ENCODE assay signal across 2 cellular contexts in genomic region chr21:45104560-45104959, GRCh38.
TF ChIP-seq lines count a peak whose summit lies in the region.

No MANE protein-coding gene starts in this region.

TF ChIP-seq in endothelial cell of umbilical vein, 7 proteins besides CTCF, POLR2A, EP300 and RAD21 (continued from another document):
- TF ChIP-seq MYC (IDR thresholded peaks at IDR 0.05; ENCODE audit: low read depth, low read length) (no peak), EZH2 (IDR thresholded peaks at IDR 0.05; ENCODE audit: borderline replicate concordance, low read depth, low read length, severe bottlenecking) (no peak)
- TF ChIP-seq, protein P1, sequence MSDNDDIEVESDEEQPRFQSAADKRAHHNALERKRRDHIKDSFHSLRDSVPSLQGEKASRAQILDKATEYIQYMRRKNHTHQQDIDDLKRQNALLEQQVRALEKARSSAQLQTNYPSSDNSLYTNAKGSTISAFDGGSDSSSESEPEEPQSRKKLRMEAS (IDR thresholded peaks at IDR 0.05; ENCODE audit: insufficient read depth, insufficient read length): no peak

TF ChIP-seq in GM23338, 12 proteins besides CTCF, POLR2A, EP300 and RAD21:
- TF ChIP-seq, protein P2, sequence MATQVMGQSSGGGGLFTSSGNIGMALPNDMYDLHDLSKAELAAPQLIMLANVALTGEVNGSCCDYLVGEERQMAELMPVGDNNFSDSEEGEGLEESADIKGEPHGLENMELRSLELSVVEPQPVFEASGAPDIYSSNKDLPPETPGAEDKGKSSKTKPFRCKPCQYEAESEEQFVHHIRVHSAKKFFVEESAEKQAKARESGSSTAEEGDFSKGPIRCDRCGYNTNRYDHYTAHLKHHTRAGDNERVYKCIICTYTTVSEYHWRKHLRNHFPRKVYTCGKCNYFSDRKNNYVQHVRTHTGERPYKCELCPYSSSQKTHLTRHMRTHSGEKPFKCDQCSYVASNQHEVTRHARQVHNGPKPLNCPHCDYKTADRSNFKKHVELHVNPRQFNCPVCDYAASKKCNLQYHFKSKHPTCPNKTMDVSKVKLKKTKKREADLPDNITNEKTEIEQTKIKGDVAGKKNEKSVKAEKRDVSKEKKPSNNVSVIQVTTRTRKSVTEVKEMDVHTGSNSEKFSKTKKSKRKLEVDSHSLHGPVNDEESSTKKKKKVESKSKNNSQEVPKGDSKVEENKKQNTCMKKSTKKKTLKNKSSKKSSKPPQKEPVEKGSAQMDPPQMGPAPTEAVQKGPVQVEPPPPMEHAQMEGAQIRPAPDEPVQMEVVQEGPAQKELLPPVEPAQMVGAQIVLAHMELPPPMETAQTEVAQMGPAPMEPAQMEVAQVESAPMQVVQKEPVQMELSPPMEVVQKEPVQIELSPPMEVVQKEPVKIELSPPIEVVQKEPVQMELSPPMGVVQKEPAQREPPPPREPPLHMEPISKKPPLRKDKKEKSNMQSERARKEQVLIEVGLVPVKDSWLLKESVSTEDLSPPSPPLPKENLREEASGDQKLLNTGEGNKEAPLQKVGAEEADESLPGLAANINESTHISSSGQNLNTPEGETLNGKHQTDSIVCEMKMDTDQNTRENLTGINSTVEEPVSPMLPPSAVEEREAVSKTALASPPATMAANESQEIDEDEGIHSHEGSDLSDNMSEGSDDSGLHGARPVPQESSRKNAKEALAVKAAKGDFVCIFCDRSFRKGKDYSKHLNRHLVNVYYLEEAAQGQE (IDR thresholded peaks at IDR 0.05; ENCODE audit: unreplicated experiment): no peak
- TF ChIP-seq EZH2phosphoT487 (IDR thresholded peaks at IDR 0.05; ENCODE audit: unreplicated experiment) (no peak), JUNB (IDR thresholded peaks at IDR 0.05; ENCODE audit: unreplicated experiment) (no peak), ZNF114 (CRISPR knock-in tag; IDR thresholded peaks at IDR 0.05) (no peak), EZH2 (IDR thresholded peaks at IDR 0.05; ENCODE audit: low read depth, unreplicated experiment) (no peak), ZNF331 (CRISPR knock-in tag; IDR thresholded peaks at IDR 0.05; ENCODE audit: low read depth) (no peak), CREB1 (CRISPR knock-in tag; IDR thresholded peaks at IDR 0.05; ENCODE audit: low read depth) (no peak), NANOG (IDR thresholded peaks at IDR 0.05; ENCODE audit: borderline replicate concordance) (no peak), ETS1 (IDR thresholded peaks at IDR 0.05) (no peak), STAT1 (IDR thresholded peaks at IDR 0.05; ENCODE audit: unreplicated experiment) (no peak), POLR2AphosphoS5 (IDR thresholded peaks at IDR 0.05; ENCODE audit: low read depth) (no peak)
- TF ChIP-seq, protein P3, sequence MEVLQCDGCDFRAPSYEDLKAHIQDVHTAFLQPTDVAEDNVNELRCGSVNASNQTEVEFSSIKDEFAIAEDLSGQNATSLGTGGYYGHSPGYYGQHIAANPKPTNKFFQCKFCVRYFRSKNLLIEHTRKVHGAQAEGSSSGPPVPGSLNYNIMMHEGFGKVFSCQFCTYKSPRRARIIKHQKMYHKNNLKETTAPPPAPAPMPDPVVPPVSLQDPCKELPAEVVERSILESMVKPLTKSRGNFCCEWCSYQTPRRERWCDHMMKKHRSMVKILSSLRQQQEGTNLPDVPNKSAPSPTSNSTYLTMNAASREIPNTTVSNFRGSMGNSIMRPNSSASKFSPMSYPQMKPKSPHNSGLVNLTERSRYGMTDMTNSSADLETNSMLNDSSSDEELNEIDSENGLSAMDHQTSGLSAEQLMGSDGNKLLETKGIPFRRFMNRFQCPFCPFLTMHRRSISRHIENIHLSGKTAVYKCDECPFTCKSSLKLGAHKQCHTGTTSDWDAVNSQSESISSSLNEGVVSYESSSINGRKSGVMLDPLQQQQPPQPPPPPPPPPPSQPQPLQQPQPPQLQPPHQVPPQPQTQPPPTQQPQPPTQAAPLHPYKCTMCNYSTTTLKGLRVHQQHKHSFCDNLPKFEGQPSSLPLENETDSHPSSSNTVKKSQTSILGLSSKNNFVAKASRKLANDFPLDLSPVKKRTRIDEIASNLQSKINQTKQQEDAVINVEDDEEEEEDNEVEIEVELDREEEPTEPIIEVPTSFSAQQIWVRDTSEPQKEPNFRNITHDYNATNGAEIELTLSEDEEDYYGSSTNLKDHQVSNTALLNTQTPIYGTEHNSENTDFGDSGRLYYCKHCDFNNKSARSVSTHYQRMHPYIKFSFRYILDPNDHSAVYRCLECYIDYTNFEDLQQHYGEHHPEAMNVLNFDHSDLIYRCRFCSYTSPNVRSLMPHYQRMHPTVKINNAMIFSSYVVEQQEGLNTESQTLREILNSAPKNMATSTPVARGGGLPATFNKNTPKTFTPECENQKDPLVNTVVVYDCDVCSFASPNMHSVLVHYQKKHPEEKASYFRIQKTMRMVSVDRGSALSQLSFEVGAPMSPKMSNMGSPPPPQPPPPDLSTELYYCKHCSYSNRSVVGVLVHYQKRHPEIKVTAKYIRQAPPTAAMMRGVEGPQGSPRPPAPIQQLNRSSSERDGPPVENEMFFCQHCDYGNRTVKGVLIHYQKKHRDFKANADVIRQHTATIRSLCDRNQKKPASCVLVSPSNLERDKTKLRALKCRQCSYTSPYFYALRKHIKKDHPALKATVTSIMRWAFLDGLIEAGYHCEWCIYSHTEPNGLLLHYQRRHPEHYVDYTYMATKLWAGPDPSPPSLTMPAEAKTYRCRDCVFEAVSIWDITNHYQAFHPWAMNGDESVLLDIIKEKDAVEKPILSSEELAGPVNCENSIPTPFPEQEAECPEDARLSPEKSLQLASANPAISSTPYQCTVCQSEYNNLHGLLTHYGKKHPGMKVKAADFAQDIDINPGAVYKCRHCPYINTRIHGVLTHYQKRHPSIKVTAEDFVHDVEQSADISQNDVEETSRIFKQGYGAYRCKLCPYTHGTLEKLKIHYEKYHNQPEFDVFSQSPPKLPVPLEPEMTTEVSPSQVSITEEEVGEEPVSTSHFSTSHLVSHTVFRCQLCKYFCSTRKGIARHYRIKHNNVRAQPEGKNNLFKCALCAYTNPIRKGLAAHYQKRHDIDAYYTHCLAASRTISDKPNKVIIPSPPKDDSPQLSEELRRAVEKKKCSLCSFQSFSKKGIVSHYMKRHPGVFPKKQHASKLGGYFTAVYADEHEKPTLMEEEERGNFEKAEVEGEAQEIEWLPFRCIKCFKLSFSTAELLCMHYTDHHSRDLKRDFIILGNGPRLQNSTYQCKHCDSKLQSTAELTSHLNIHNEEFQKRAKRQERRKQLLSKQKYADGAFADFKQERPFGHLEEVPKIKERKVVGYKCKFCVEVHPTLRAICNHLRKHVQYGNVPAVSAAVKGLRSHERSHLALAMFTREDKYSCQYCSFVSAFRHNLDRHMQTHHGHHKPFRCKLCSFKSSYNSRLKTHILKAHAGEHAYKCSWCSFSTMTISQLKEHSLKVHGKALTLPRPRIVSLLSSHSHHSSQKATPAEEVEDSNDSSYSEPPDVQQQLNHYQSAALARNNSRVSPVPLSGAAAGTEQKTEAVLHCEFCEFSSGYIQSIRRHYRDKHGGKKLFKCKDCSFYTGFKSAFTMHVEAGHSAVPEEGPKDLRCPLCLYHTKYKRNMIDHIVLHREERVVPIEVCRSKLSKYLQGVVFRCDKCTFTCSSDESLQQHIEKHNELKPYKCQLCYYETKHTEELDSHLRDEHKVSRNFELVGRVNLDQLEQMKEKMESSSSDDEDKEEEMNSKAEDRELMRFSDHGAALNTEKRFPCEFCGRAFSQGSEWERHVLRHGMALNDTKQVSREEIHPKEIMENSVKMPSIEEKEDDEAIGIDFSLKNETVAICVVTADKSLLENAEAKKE (CRISPR knock-in tag; IDR thresholded peaks at IDR 0.05): no peak
